Comparison of ENCODE assay signal across 1 cellular context in genomic region chr10:13505040-13505680, GRCh38.
TF ChIP-seq lines count a peak whose summit lies in the region.

No MANE protein-coding gene starts in this region.

TF ChIP-seq in H1, 55 proteins besides CTCF, POLR2A, EP300 and RAD21:
- no peak for TF ChIP-seq POU5F1 (IDR thresholded peaks at IDR 0.05; ENCODE audit: low read depth, low read length)
- no peak for TF ChIP-seq TEAD4 (IDR thresholded peaks at IDR 0.05; ENCODE audit: low read depth, low read length)
- TF ChIP-seq SIN3A (conservative IDR thresholded peaks at IDR 0.05 in 1 of 2, IDR thresholded peaks at IDR 0.05 in 1 of 2; ENCODE audit: low read depth in 1 of 2, low read length in 2 of 2), result no peak
- no peak for TF ChIP-seq MAX (IDR thresholded peaks at IDR 0.05)
- TF ChIP-seq BRCA1 (IDR thresholded peaks at IDR 0.05; ENCODE audit: low read depth, low read length), result no peak
- TF ChIP-seq POLR2AphosphoS5 (IDR thresholded peaks at IDR 0.05; ENCODE audit: low read depth, low read length), result no peak
TF ChIP-seq in H1: peak in this region for 0.
